8 cellular contexts compared by ENCODE assay signal in the genomic region with DNA sequence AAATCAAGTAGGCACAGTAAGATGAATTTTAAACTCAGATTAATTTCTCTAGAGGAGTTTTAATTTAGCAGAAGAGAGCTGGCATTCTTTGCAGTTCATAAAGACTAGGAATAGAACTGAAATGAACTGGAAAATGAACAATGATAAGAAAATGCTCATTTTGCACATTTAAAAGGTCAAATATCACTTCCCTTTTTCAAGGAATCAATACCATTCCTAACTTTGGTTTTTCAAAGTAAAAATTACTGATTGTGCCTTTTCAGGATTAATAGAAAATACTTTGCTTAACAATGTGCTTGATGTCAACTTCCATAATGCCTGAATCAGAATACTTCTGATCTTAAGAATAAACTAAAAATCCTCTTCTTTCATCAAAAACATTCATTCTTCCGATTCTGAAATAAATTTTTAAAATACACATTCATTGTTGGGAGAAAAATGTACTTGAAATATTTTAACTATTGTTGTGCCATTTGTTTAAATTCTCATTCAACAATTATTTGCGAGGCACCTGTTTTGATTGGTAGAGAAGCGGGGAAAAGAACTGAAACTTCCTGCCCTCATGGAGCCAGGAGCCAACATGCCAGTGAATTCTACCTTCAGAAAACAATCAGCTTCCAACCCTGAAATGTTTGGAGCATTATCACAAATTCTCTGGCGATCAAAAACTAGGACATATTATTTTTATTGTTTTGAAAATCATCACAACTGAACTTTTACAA. TPM values are rescaled to one million over a fixed set of nuclear protein-coding genes. Genes with fewer than 3 reads are reported as not detected.
DNase-seq lines count a peak whose midpoint lies in the region; ATAC-seq, FAIRE-seq and TF ChIP-seq lines count a peak whose summit lies in the region.

No MANE protein-coding gene starts in this region.

- no peak for TF ChIP-seq POLR2A in ovary (IDR thresholded peaks at IDR 0.05)

- H3K9me3 ChIP-seq in CD8-positive, alpha-beta T cell (ENCODE audit: low read length) = no peaks in the 10 kb centered on the region
- no peaks in the 10 kb centered on the region for H3K9me3 ChIP-seq in MG63
- no peaks in the 10 kb centered on the region for H3K9me3 ChIP-seq in endodermal cell (ENCODE audit: control insufficient read depth, low read length)
- H3K9me3 ChIP-seq in ovary = no peaks in the 10 kb centered on the region

- FAIRE-seq in GM19239 (lab: Jason Lieb, UNC) = no peak

- 49% methylated on average over 4 of the region's 4 CpGs; no CpG with 5 or more reads in 1 of the 2 experiments for WGBS in endodermal cell (ENCODE audit: insufficient coverage in 1 of 2, insufficient read length in 1 of 2), 2 experiments
- WGBS in ovary, 3 donors = 47 to 56% (median 47%) methylated on average over 4 of the region's 4 CpGs

- H3K4me3 Mint-ChIP-seq in CD8-positive, alpha-beta T cell = peak overlapping the region; percentile 90
- no peak overlapping the region for H3K4me3 Mint-ChIP-seq in endodermal cell

- in situ Hi-C loops in GM13976 (cut with MboI; ENCODE audit: low sequenced_read_pairs, unreplicated experiment) = no loop called here

- no peak overlapping the region for H3K27ac Mint-ChIP-seq in CD8-positive, alpha-beta T cell
- H3K27ac Mint-ChIP-seq in endodermal cell = no peak overlapping the region

- peaks cover 26% of the 10 kb centered on the region for H3K4me1 Mint-ChIP-seq in CD8-positive, alpha-beta T cell (ENCODE audit: low read depth)
- peaks cover 13% of the 10 kb centered on the region for H3K4me1 Mint-ChIP-seq in endodermal cell

- intact Hi-C loops in CD8-positive, alpha-beta T cell (cut with DNase I, micrococcal nuclease) = loop anchor here (2.0 to 10.0 kb wide), 10 partner anchors 19 to 1828 kb away; a partner anchor contains a TSS
- intact Hi-C loops in ovary (cut with DNase I) = loop anchor here in 2 of 4 donors (5.0 to 10.0 kb wide), 2 partner anchors 62 to 65 kb away; no protein-coding TSS in a partner anchor

- H3K27me3 ChIP-seq in CD8-positive, alpha-beta T cell (ENCODE audit: insufficient read depth, low read length) = no peaks in the 10 kb centered on the region
- no peaks in the 10 kb centered on the region for H3K27me3 ChIP-seq in MG63
- no peaks in the 10 kb centered on the region for H3K27me3 ChIP-seq in endodermal cell (ENCODE audit: control insufficient read depth, insufficient read depth, low read length, poor library complexity, severe bottlenecking)
- no peaks in the 10 kb centered on the region for H3K27me3 ChIP-seq in ovary

- no peak overlapping the region for H3K27ac ChIP-seq in CD8-positive, alpha-beta T cell (ENCODE audit: low read depth, low read length)
- no peak overlapping the region for H3K27ac ChIP-seq in endodermal cell (ENCODE audit: low read depth, low read length)
- no peak overlapping the region for H3K27ac ChIP-seq in ovary

- no peaks in the 10 kb centered on the region for H3K9me3 Mint-ChIP-seq in CD8-positive, alpha-beta T cell
- no peaks in the 10 kb centered on the region for H3K9me3 Mint-ChIP-seq in endodermal cell

- no peak for ATAC-seq in CD8-positive, alpha-beta T cell
- ATAC-seq in HG02973 (IDR thresholded peaks at IDR 0.05; ENCODE audit: unreplicated experiment) (no peak), HG03460 (IDR thresholded peaks at IDR 0.05; ENCODE audit: unreplicated experiment) (no peak)

- H3K36me3 ChIP-seq in CD8-positive, alpha-beta T cell (ENCODE audit: insufficient read depth, low read length) = no peaks in the 10 kb centered on the region
- H3K36me3 ChIP-seq in MG63 (peaks cover 52% of the 10 kb centered on the region), endodermal cell (ENCODE audit: control insufficient read depth, insufficient read depth, low read length) (peaks cover 10% of the 10 kb centered on the region), ovary (no peaks in the 10 kb centered on the region)

- CTCF ChIA-PET in CD8-positive, alpha-beta T cell (lab: Charles Lee) = interaction anchor here (0.7 kb wide), 1 partner anchor 151 kb away, joined by 3 read pairs; no protein-coding TSS in a partner anchor

- POLR2A ChIA-PET in CD8-positive, alpha-beta T cell (lab: Charles Lee) = no interaction called here

- peak overlapping the region; percentile 93 for H3K4me3 ChIP-seq in CD8-positive, alpha-beta T cell (ENCODE audit: low read depth, low read length)
- peak overlapping the region; percentile 81 for H3K4me3 ChIP-seq in MG63
- peak overlapping the region; percentile 83 for H3K4me3 ChIP-seq in endodermal cell (ENCODE audit: low read length)
- H3K4me3 ChIP-seq in ovary = peak overlapping the region; percentile 96

- H3K36me3 Mint-ChIP-seq in CD8-positive, alpha-beta T cell = peaks cover 8% of the 10 kb centered on the region
- H3K36me3 Mint-ChIP-seq in endodermal cell (ENCODE audit: low read depth) = peaks cover 19% of the 10 kb centered on the region

- DNase-seq in CD8-positive, alpha-beta T cell = no peak
- DNase-seq in MG63 = no peak
- DNase-seq in endodermal cell = no peak
- DNase-seq in ovary = no peak
- DNase-seq in GM13976 (ENCODE audit: low spot score) = no peak
- no peak for DNase-seq in GM19239 (ENCODE audit: insufficient read length, low spot score)

- peaks cover 66% of the 10 kb centered on the region for H3K4me1 ChIP-seq in CD8-positive, alpha-beta T cell (ENCODE audit: insufficient read depth, low read length)
- H3K4me1 ChIP-seq in endodermal cell (ENCODE audit: control insufficient read depth, insufficient read depth, low read length) = peaks cover 5% of the 10 kb centered on the region
- H3K4me1 ChIP-seq in ovary (ENCODE audit: insufficient read depth) = peaks cover 16% of the 10 kb centered on the region

- no peak for TF ChIP-seq EP300 in ovary (IDR thresholded peaks at IDR 0.05)

- peak overlapping the region; percentile 80 for H3K9ac ChIP-seq in endodermal cell (ENCODE audit: extremely low read depth, low read length, poor library complexity, severe bottlenecking)

- H3K27me3 Mint-ChIP-seq in CD8-positive, alpha-beta T cell (ENCODE audit: low read depth) = no peaks in the 10 kb centered on the region
- H3K27me3 Mint-ChIP-seq in endodermal cell (ENCODE audit: insufficient read depth) = no peaks in the 10 kb centered on the region

- TF ChIP-seq CTCF in CD8-positive, alpha-beta T cell (IDR thresholded peaks at IDR 0.05) = no peak
- TF ChIP-seq CTCF in endodermal cell (conservative IDR thresholded peaks at IDR 0.05) (no peak), ovary (IDR thresholded peaks at IDR 0.05) (no peak), GM13976 (IDR thresholded peaks at IDR 0.05; ENCODE audit: borderline replicate concordance, control extremely low read depth, extremely low read depth, insufficient read depth, missing control alignments) (no peak)

RNA-seq across cellular contexts. Expression of a gene that starts 2.1 kb away (rescaled TPM):
- total RNA-seq in CD8-positive, alpha-beta T cell = 10 to 100 TPM; 53.0 to 53.4 TPM
- total RNA-seq in MG63 (2014; rRNA removed; shearing (Covaris generic); ENCODE audit: low replicate concordance) = 2.2 and 3.5 TPM in 2 replicates
- total RNA-seq in endodermal cell = 10 to 100 TPM; 61.3 to 67.8 TPM
- polyA plus RNA-seq in endodermal cell (2013, experiment 1 of 2) = 50.3 TPM
- polyA plus RNA-seq in endodermal cell (2013, experiment 2 of 2) = 43.0 TPM
- 10 to 100 TPM; 12.2 to 41.7 (median 29.1) TPM for total RNA-seq in ovary
- polyA plus RNA-seq in ovary = 10 to 100 TPM; 14.6 to 26.6 TPM
